Comparison of ENCODE assay signal across 14 cellular contexts in the genomic region with DNA sequence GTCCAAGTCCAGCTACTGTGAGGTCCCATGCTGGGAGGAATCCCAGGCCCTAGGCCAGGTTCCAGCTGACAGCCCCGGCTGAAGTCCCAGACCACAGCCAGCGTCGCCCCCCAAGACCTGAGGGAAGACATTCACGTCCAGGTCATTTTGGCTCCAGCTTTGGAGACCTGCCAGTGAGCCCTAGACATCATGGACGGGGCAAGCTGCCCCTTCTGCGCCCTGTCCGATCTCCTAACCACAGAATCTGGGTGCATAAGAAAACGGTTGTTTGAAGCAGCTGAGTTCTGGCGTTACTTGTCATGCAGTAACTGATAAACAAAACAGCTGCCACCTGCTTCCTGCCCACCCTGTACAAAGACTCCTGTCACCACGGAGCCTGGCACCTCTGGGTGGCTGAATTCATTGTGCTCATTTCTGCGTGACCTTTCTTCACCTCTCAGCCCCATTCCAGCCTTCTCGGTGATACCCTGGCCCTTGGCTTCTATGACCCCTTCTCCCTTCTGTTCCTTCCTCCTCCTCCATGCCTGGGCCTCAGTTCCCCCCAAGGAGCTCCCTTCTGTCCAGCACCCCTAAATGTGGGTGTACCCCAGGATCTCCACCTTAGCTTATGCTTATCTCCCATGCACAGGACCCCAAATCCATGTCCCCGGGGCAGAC.
DNase-seq lines count a peak whose midpoint lies in the region; ATAC-seq and TF ChIP-seq lines count a peak whose summit lies in the region.
"Had no signal": no experiment of that assay in that cellular context is flagged by ENCODE, and none has a peak within 500 bp of the region (broad histone marks: within the 10 kb centered on the region; RNA-seq: fewer than 3 reads in every experiment).

No MANE protein-coding gene starts in this region.

- no peak for TF ChIP-seq CTCF in dorsolateral prefrontal cortex (IDR thresholded peaks at IDR 0.05 in 54 of 56, conservative IDR thresholded peaks at IDR 0.05 in 2 of 56; ENCODE audit: low read depth in 1 of 56, partially characterized antibody in 56 of 56)

- no peak overlapping the region for H3K4me3 Mint-ChIP-seq in activated CD4-positive, alpha-beta memory T cell treated with anti-CD3 and anti-CD28 coated beads, Interleukin-2, amount 10 ng/mL, durations not matched to agents 7 days and 5 days
- no peak overlapping the region for H3K4me3 Mint-ChIP-seq in activated CD4-positive, alpha-beta memory T cell treated with anti-CD3 and anti-CD28 coated beads for 36 hours
- H3K4me3 Mint-ChIP-seq in stimulated activated memory B cell treated with anti-CD40 and anti-IgM and Interleukin-4, amounts not matched to agents 10 μg/mL and 1 μg/mL and 100 μg/mL, for 72 hours: no peak overlapping the region
- H3K4me3 Mint-ChIP-seq: activated naive CD8-positive, alpha-beta T cell treated with anti-CD3 and anti-CD28 coated beads, Interleukin-2, amount 50 U/mL, for 24 hours had no signal

- no peaks in the 10 kb centered on the region for H3K36me3 Mint-ChIP-seq in activated CD4-positive, alpha-beta memory T cell treated with anti-CD3 and anti-CD28 coated beads, Interleukin-2, amount 10 ng/mL, durations not matched to agents 7 days and 5 days (ENCODE audit: low read depth)
- no peaks in the 10 kb centered on the region for H3K36me3 Mint-ChIP-seq in activated CD4-positive, alpha-beta memory T cell treated with anti-CD3 and anti-CD28 coated beads for 36 hours
- no peaks in the 10 kb centered on the region for H3K36me3 Mint-ChIP-seq in stimulated activated memory B cell treated with anti-CD40 and anti-IgM and Interleukin-4, amounts not matched to agents 10 μg/mL and 1 μg/mL and 100 μg/mL, for 72 hours

- H3K27ac ChIP-seq in KOPT-K1 (ENCODE audit: low read depth, low read length, poor library complexity, severe bottlenecking) (peak overlapping the region; percentile 93), dorsolateral prefrontal cortex (no peak overlapping the region)
- H3K27ac ChIP-seq: KMS-11, SJSA1 had no signal

- ATAC-seq in stimulated activated memory B cell treated with anti-CD40 and anti-IgM and Interleukin-4, amounts not matched to agents 10 μg/mL and 1 μg/mL and 100 μg/mL, for 72 hours: peak; percentile 66
- ATAC-seq in HG03571 (IDR thresholded peaks at IDR 0.05; ENCODE audit: unreplicated experiment) (no peak), HG03565 (IDR thresholded peaks at IDR 0.05; ENCODE audit: unreplicated experiment) (no peak)
- ATAC-seq: activated naive CD8-positive, alpha-beta T cell treated with anti-CD3 and anti-CD28 coated beads, Interleukin-2, amount 50 U/mL, for 24 hours had no signal

- peaks cover 20% of the 10 kb centered on the region for H3K4me1 Mint-ChIP-seq in activated CD4-positive, alpha-beta memory T cell treated with anti-CD3 and anti-CD28 coated beads, Interleukin-2, amount 10 ng/mL, durations not matched to agents 7 days and 5 days
- no peaks in the 10 kb centered on the region for H3K4me1 Mint-ChIP-seq in activated CD4-positive, alpha-beta memory T cell treated with anti-CD3 and anti-CD28 coated beads for 36 hours (ENCODE audit: low read depth)
- H3K4me1 Mint-ChIP-seq in stimulated activated memory B cell treated with anti-CD40 and anti-IgM and Interleukin-4, amounts not matched to agents 10 μg/mL and 1 μg/mL and 100 μg/mL, for 72 hours: peaks cover 33% of the 10 kb centered on the region

- H3K9me3 Mint-ChIP-seq in activated CD4-positive, alpha-beta memory T cell treated with anti-CD3 and anti-CD28 coated beads, Interleukin-2, amount 10 ng/mL, durations not matched to agents 7 days and 5 days: no peaks in the 10 kb centered on the region
- no peaks in the 10 kb centered on the region for H3K9me3 Mint-ChIP-seq in activated CD4-positive, alpha-beta memory T cell treated with anti-CD3 and anti-CD28 coated beads for 36 hours
- H3K9me3 Mint-ChIP-seq in stimulated activated memory B cell treated with anti-CD40 and anti-IgM and Interleukin-4, amounts not matched to agents 10 μg/mL and 1 μg/mL and 100 μg/mL, for 72 hours: no peaks in the 10 kb centered on the region
- H3K9me3 Mint-ChIP-seq: activated naive CD8-positive, alpha-beta T cell treated with anti-CD3 and anti-CD28 coated beads, Interleukin-2, amount 50 U/mL, for 24 hours had no signal

- no peak overlapping the region for H3K27ac Mint-ChIP-seq in activated CD4-positive, alpha-beta memory T cell treated with anti-CD3 and anti-CD28 coated beads, Interleukin-2, amount 10 ng/mL, durations not matched to agents 7 days and 5 days
- H3K27ac Mint-ChIP-seq in activated CD4-positive, alpha-beta memory T cell treated with anti-CD3 and anti-CD28 coated beads for 36 hours: no peak overlapping the region
- H3K27ac Mint-ChIP-seq in stimulated activated memory B cell treated with anti-CD40 and anti-IgM and Interleukin-4, amounts not matched to agents 10 μg/mL and 1 μg/mL and 100 μg/mL, for 72 hours: peak overlapping the region; percentile 79
- H3K27ac Mint-ChIP-seq: activated naive CD8-positive, alpha-beta T cell treated with anti-CD3 and anti-CD28 coated beads, Interleukin-2, amount 50 U/mL, for 24 hours had no signal

- H3K36me3 ChIP-seq in KOPT-K1 (ENCODE audit: insufficient read depth, low read length): no peaks in the 10 kb centered on the region
- H3K36me3 ChIP-seq: SJSA1 had no signal

- POLR2A ChIA-PET in activated CD4-positive, alpha-beta memory T cell treated with anti-CD3 and anti-CD28 coated beads, Interleukin-2, amount 10 ng/mL, durations not matched to agents 7 days and 5 days (lab: Charles Lee): no interaction called here
- POLR2A ChIA-PET in activated CD4-positive, alpha-beta memory T cell treated with anti-CD3 and anti-CD28 coated beads for 36 hours (lab: Charles Lee): no interaction called here

- DNase-seq in activated CD4-positive, alpha-beta memory T cell treated with anti-CD3 and anti-CD28 coated beads, Interleukin-2, amount 10 ng/mL, durations not matched to agents 7 days and 5 days: peak; percentile 12
- no peak for DNase-seq in activated CD4-positive, alpha-beta memory T cell treated with anti-CD3 and anti-CD28 coated beads for 36 hours
- peak in 6 of 10 donors; percentile 1 to 28 (median 12) for DNase-seq in dorsolateral prefrontal cortex
- DNase-seq in stimulated activated CD4-positive, alpha-beta T cell treated with anti-CD3 and anti-CD28 coated beads, Interleukin-4, amount 100 ng/mL, for 4 hours: no peak
- DNase-seq: activated naive CD8-positive, alpha-beta T cell treated with anti-CD3 and anti-CD28 coated beads, Interleukin-2, amount 50 U/mL, for 24 hours; NCI-H187 treated with DMSO at 0.1 percent for 48 hours; NCI-H774; stimulated activated CD4-positive, alpha-beta T cell treated with anti-CD3 and anti-CD28 coated beads, Interleukin-1b, Interleukin-23, amount 100 ng/mL, for 48 hours had no signal

- H3K27me3 Mint-ChIP-seq in activated CD4-positive, alpha-beta memory T cell treated with anti-CD3 and anti-CD28 coated beads, Interleukin-2, amount 10 ng/mL, durations not matched to agents 7 days and 5 days: no peaks in the 10 kb centered on the region
- H3K27me3 Mint-ChIP-seq in activated CD4-positive, alpha-beta memory T cell treated with anti-CD3 and anti-CD28 coated beads for 36 hours: peaks cover 3% of the 10 kb centered on the region
- peaks cover 18% of the 10 kb centered on the region for H3K27me3 Mint-ChIP-seq in stimulated activated memory B cell treated with anti-CD40 and anti-IgM and Interleukin-4, amounts not matched to agents 10 μg/mL and 1 μg/mL and 100 μg/mL, for 72 hours
- H3K27me3 Mint-ChIP-seq: activated naive CD8-positive, alpha-beta T cell treated with anti-CD3 and anti-CD28 coated beads, Interleukin-2, amount 50 U/mL, for 24 hours had no signal

- H3K27me3 ChIP-seq in dorsolateral prefrontal cortex: no peaks in the 10 kb centered on the region
- H3K27me3 ChIP-seq: SJSA1 had no signal

- CTCF ChIA-PET in activated CD4-positive, alpha-beta memory T cell treated with anti-CD3 and anti-CD28 coated beads, Interleukin-2, amount 10 ng/mL, durations not matched to agents 7 days and 5 days (lab: Charles Lee): interaction anchor here (0.8 to 3.9 kb wide), 3 partner anchors 58 to 423 kb away, joined by 3 to 35 read pairs (median 7); no protein-coding TSS in a partner anchor
- CTCF ChIA-PET in activated CD4-positive, alpha-beta memory T cell treated with anti-CD3 and anti-CD28 coated beads for 36 hours (lab: Charles Lee): interaction anchor here (0.7 to 1.8 kb wide), 3 partner anchors 312 to 426 kb away, joined by 3 to 5 read pairs (median 4); no protein-coding TSS in a partner anchor

- no peaks in the 10 kb centered on the region for H3K9me3 ChIP-seq in KOPT-K1 (ENCODE audit: insufficient read depth, low read length, poor library complexity, severe bottlenecking)
- H3K9me3 ChIP-seq: SJSA1 had no signal

- no peak overlapping the region for H3K4me3 ChIP-seq in dorsolateral prefrontal cortex
- H3K4me3 ChIP-seq: SJSA1 had no signal

- intact Hi-C loops in activated CD4-positive, alpha-beta memory T cell treated with anti-CD3 and anti-CD28 coated beads for 36 hours (cut with micrococcal nuclease): loop anchor here (2.0 kb wide), 1 partner anchor 155 kb away; no protein-coding TSS in a partner anchor
- intact Hi-C loops in dorsolateral prefrontal cortex (cut with DNase I): no loop called here

Comparison
In these comparisons a context has a peak if more than half of its experiments do, and no peak if none do; other contexts are left out.
1. DNase-seq: peak in activated CD4-positive, alpha-beta memory T cell treated with anti-CD3 and anti-CD28 coated beads, Interleukin-2, amount 10 ng/mL, durations not matched to agents 7 days and 5 days (single experiment) and dorsolateral prefrontal cortex (6 of 10); none in activated CD4-positive, alpha-beta memory T cell treated with anti-CD3 and anti-CD28 coated beads for 36 hours (single experiment) and stimulated activated CD4-positive, alpha-beta T cell treated with anti-CD3 and anti-CD28 coated beads, Interleukin-4, amount 100 ng/mL, for 4 hours (0 of 2).